1 cellular context compared by ENCODE assay signal in genomic region chr15:47945869-47946666, GRCh38.
TF ChIP-seq lines count a peak whose summit lies in the region.

No MANE protein-coding gene starts in this region.

TF ChIP-seq in H1, 55 proteins besides CTCF, POLR2A, EP300 and RAD21 (continued from another document):
- no peak for TF ChIP-seq KDM1A (IDR thresholded peaks at IDR 0.05; ENCODE audit: borderline replicate concordance, low read length)
- no peak for TF ChIP-seq CEBPB (IDR thresholded peaks at IDR 0.05; ENCODE audit: low read depth, low read length)
- TF ChIP-seq SRF (IDR thresholded peaks at IDR 0.05; ENCODE audit: low read depth, low read length): no peak
- no peak for TF ChIP-seq GTF2F1 (IDR thresholded peaks at IDR 0.05; ENCODE audit: borderline replicate concordance, low read depth, low read length)
- TF ChIP-seq SIN3A (conservative IDR thresholded peaks at IDR 0.05 in 1 of 2, IDR thresholded peaks at IDR 0.05 in 1 of 2; ENCODE audit: low read depth in 1 of 2, low read length in 2 of 2): no peak
- no peak for TF ChIP-seq CHD2 (IDR thresholded peaks at IDR 0.05; ENCODE audit: low read length)
- TF ChIP-seq, protein P1, sequence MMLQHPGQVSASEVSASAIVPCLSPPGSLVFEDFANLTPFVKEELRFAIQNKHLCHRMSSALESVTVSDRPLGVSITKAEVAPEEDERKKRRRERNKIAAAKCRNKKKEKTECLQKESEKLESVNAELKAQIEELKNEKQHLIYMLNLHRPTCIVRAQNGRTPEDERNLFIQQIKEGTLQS (IDR thresholded peaks at IDR 0.05; ENCODE audit: insufficient read depth, low read depth, low read length): no peak
